Comparison of ENCODE assay signal across 23 cellular contexts in genomic region chr6:28707387-28708282, GRCh38.
"Had no signal": no experiment of that assay in that cellular context is flagged by ENCODE, and none has a peak within 500 bp of the region (broad histone marks: within the 10 kb centered on the region; RNA-seq: fewer than 3 reads in every experiment).

No MANE protein-coding gene starts in this region.

- H3K4me1 ChIP-seq: lower lobe of right lung, sigmoid colon, SJCRH30, testis, upper lobe of left lung had no signal

- H3K9me3 ChIP-seq: SJCRH30, testis had no signal

- H3K27me3 ChIP-seq: SJCRH30, testis had no signal

- H3K4me3 Mint-ChIP-seq: activated CD8-positive, alpha-beta T cell treated with anti-CD3 and anti-CD28 coated beads, Interleukin-2, amount 10 ng/mL, durations not matched to agents 7 days and 5 days; activated naive CD8-positive, alpha-beta T cell; stimulated activated memory B cell treated with anti-CD40 and anti-IgM and Interleukin-4, amounts not matched to agents 10 μg/mL and 1 μg/mL and 100 μg/mL, for 72 hours; T-cell had no signal

- ATAC-seq: activated CD8-positive, alpha-beta T cell treated with anti-CD3 and anti-CD28 coated beads, Interleukin-2, amount 10 ng/mL, durations not matched to agents 7 days and 5 days; lower lobe of right lung; natural killer cell treated with Interleukin-12 subunit alpha and Interleukin-12 subunit beta and Interleukin-15 and Interleukin-18, amount 100 ng/mL, for 72 hours; stimulated activated memory B cell treated with anti-CD40 and anti-IgM and Interleukin-4, amounts not matched to agents 10 μg/mL and 1 μg/mL and 100 μg/mL, for 72 hours; T-cell had no signal

- FAIRE-seq: kidney had no signal

- H3K27ac Mint-ChIP-seq: activated CD4-positive, alpha-beta T cell treated with anti-CD3 and anti-CD28 coated beads, Interleukin-2, amount 10 ng/mL, durations not matched to agents 7 days and 5 days; activated CD8-positive, alpha-beta T cell treated with anti-CD3 and anti-CD28 coated beads, Interleukin-2, amount 10 ng/mL, durations not matched to agents 7 days and 5 days; activated naive CD8-positive, alpha-beta T cell; activated T-helper 1 cell treated with anti-CD3 and anti-CD28 coated beads, Interleukin-12 subunit alpha, Interleukin-12 subunit beta, Interleukin-2, Interleukin-4 antibody, amounts not matched to agents 30 ng/mL and 10 ng/mL and 1 ng/mL, durations not matched to agents 14 hours and 24 hours and 36 hours; natural killer cell treated with Interleukin-12 subunit alpha and Interleukin-12 subunit beta and Interleukin-15 and Interleukin-18, amount 100 ng/mL, for 72 hours; stimulated activated memory B cell treated with anti-CD40 and anti-IgM and Interleukin-4, amounts not matched to agents 10 μg/mL and 1 μg/mL and 100 μg/mL, for 72 hours; T-cell had no signal

- DNase-seq: activated CD4-positive, alpha-beta T cell treated with anti-CD3 and anti-CD28 coated beads, Interleukin-2, amount 10 ng/mL, durations not matched to agents 7 days and 5 days; activated CD4-positive, CD25-positive, alpha-beta regulatory T cell; activated CD8-positive, alpha-beta T cell treated with anti-CD3 and anti-CD28 coated beads, Interleukin-2, amount 10 ng/mL, durations not matched to agents 7 days and 5 days; activated gamma-delta T cell treated with Interleukin-2 at 50 U/mL for 16 hours; amniotic stem cell; cerebellar nuclear complex; foreskin fibroblast; kidney; lower lobe of right lung; midbrain; posterior cingulate gyrus; sigmoid colon; SJCRH30; stimulated activated CD4-positive, alpha-beta T cell treated with anti-CD3 and anti-CD28 coated beads, Interleukin-15, amount 100 ng/mL, for 24 hours; T-cell; T-helper 9 cell; testis; upper lobe of left lung had no signal

- H3K36me3 ChIP-seq: lower lobe of right lung, sigmoid colon, SJCRH30, upper lobe of left lung had no signal

- H3K27ac ChIP-seq: coronary artery, lower lobe of right lung, sigmoid colon, SJCRH30, testis, upper lobe of left lung had no signal

- H3K4me3 ChIP-seq: coronary artery, lower lobe of right lung, sigmoid colon, SJCRH30, testis, upper lobe of left lung had no signal
